ENCODE assay signal across 1 cellular context in genomic region chr12:9798008-9798619, GRCh38.
A peak's percentile ranks its signal among the peaks of the same experiment; 100 is the strongest.
TF ChIP-seq lines count a peak whose summit lies in the region.

No MANE protein-coding gene starts in this region.

TF ChIP-seq in GM12878, 131 proteins besides CTCF, POLR2A, EP300 and RAD21 (continued from another document and continues in another):
- TF ChIP-seq PRDM15 (CRISPR knock-in tag; IDR thresholded peaks at IDR 0.05) (no peak), SMC3 (IDR thresholded peaks at IDR 0.05; ENCODE audit: borderline replicate concordance, low read length) (peak; percentile 99), MLLT1 (IDR thresholded peaks at IDR 0.05) (0 out of 2 replicates have a peak, but pooled peaks have one; percentile 38), YY1 (IDR thresholded peaks at IDR 0.05; ENCODE audit: low read depth, low read length) (peak; percentile 81; the same call in 1 of the 2 replicates), WRNIP1 (IDR thresholded peaks at IDR 0.05; ENCODE audit: borderline replicate concordance, low read depth, low read length) (peak; percentile 92; the same call in 1 of the 2 replicates), CBX5 (IDR thresholded peaks at IDR 0.05; ENCODE audit: low read depth) (no peak), SIN3A (IDR thresholded peaks at IDR 0.05; ENCODE audit: low read depth, low read length) (peak; percentile 30; the same call in 1 of the 2 replicates), E2F4 (IDR thresholded peaks at IDR 0.05; ENCODE audit: low read depth, low read length) (0 out of 2 replicates have a peak, but pooled peaks have one; percentile 15), ZNF592 (IDR thresholded peaks at IDR 0.05) (0 out of 2 replicates have a peak, but pooled peaks have one; percentile 32), NR2C2 (IDR thresholded peaks at IDR 0.05; ENCODE audit: borderline replicate concordance, control insufficient read depth, insufficient read length, low read depth) (no peak), KLF5 (IDR thresholded peaks at IDR 0.05; ENCODE audit: partially characterized antibody) (no peak), TCF7 (IDR thresholded peaks at IDR 0.05; ENCODE audit: borderline replicate concordance) (no peak), ZBTB4 (CRISPR knock-in tag; IDR thresholded peaks at IDR 0.05) (no peak), ZNF24 (IDR thresholded peaks at IDR 0.05) (peak; percentile 53; the same call in 1 of the 2 replicates), CREM (IDR thresholded peaks at IDR 0.05; ENCODE audit: low read depth) (0 out of 2 replicates have a peak, but pooled peaks have one; percentile 14), RB1 (IDR thresholded peaks at IDR 0.05; ENCODE audit: borderline replicate concordance) (peak; percentile 27; the same call in 1 of the 2 replicates), FOXM1 (IDR thresholded peaks at IDR 0.05; ENCODE audit: low read depth, low read length) (0 out of 2 replicates have a peak, but pooled peaks have one; percentile 32), KDM1A (IDR thresholded peaks at IDR 0.05; ENCODE audit: borderline replicate concordance) (no peak), SIX5 (IDR thresholded peaks at IDR 0.05; ENCODE audit: low read depth, low read length, severe bottlenecking) (no peak), MEF2A (IDR thresholded peaks at IDR 0.05; ENCODE audit: insufficient read depth, low read depth, low read length) (0 out of 2 replicates have a peak, but pooled peaks have one; percentile 16), SKIL (IDR thresholded peaks at IDR 0.05; ENCODE audit: low read depth, poor library complexity, severe bottlenecking) (peak; percentile 57), SPI1 (IDR thresholded peaks at IDR 0.05; ENCODE audit: borderline replicate concordance, insufficient read depth, low read depth, low read length) (peak; percentile 49; the same call in 1 of the 2 replicates), ZNF207 (IDR thresholded peaks at IDR 0.05; ENCODE audit: borderline replicate concordance) (no peak), POU2F2 (IDR thresholded peaks at IDR 0.05; ENCODE audit: borderline replicate concordance, low read depth, low read length) (peak; percentile 73), TCF3 (IDR thresholded peaks at IDR 0.05; ENCODE audit: borderline replicate concordance, insufficient read depth, low read depth, low read length) (peak; percentile 92; the same call in 1 of the 2 replicates), BHLHE40 (IDR thresholded peaks at IDR 0.05; ENCODE audit: borderline replicate concordance in 1 of 2, low read depth in 2 of 2, low read length in 1 of 2) (peak in 1 of 2 experiments; percentile 33; a peak in 1 of 4 replicates), SMARCA5 (IDR thresholded peaks at IDR 0.05) (peak; percentile 90), TCF12 (IDR thresholded peaks at IDR 0.05; ENCODE audit: low read depth, low read length) (peak; percentile 93), CUX1 (IDR thresholded peaks at IDR 0.05; ENCODE audit: insufficient replicate concordance, low read depth, low read length) (no peak)
